11 cellular contexts compared by ENCODE assay signal in the genomic region with DNA sequence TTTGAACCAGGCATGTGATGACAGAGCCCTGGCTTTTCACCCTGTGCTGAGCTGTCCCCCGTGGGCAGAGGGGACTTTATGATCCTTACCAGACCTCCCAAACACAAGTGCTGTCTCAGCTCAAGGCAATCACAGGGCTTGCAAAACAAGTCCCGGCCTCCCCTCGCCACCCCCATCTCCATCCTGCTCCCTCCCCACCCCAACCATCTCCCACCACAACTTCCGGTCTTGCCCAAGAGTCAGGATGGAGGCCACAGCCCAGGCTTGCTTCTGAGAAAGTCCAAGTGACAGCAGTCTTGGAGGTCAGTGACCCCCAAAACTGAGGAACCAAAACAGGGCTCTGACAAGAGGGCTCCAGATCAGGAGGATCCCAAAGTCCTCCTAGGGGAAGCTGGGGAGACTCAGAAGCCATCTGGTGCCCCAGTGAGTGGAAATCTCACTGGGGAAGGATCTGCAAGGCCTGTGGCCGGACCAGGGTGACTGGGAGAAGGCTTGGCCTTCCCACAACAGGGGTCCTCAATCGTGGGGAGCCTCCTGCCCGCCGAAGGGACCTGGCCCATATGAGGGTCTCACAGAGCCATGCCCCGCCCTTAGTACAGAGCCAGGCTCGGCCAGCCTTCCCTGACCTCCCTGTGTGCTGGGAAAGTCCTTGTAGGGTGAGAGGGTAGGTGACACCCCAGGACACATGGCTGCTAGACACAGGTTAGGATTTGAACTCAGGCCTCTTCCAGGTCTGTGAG. TPM values are rescaled to one million over a fixed set of nuclear protein-coding genes. Genes with fewer than 3 reads are reported as not detected.
DNase-seq lines count a peak whose midpoint lies in the region; ATAC-seq and TF ChIP-seq lines count a peak whose summit lies in the region.
"Had no signal": no experiment of that assay in that cellular context is flagged by ENCODE, and none has a peak within 500 bp of the region (broad histone marks: within the 10 kb centered on the region; RNA-seq: fewer than 3 reads in every experiment).

No MANE protein-coding gene starts in this region.

- intact Hi-C loops in left cardiac atrium (cut with DNase I) (loop anchor here in 1 of 2 donors (5.0 kb wide), 3 partner anchors 111 to 191 kb away; partner anchors contain the start of gene MATN1), posterior vena cava (cut with DNase I) (loop anchor here (2.0 to 5.0 kb wide), 3 partner anchors 112 to 191 kb away; partner anchors contain the start of gene MATN1 (in 2 of the 2))

- CTCF ChIA-PET in RWPE1 (lab: Yijun Ruan, JAX) = interaction anchor here (0.8 to 7.8 kb wide), 4 partner anchors 110 to 134 kb away, joined by 3 to 186 read pairs (median 30); no protein-coding TSS in a partner anchor

- TF ChIP-seq CTCF in RWPE1 (conservative IDR thresholded peaks at IDR 0.05; ENCODE audit: low read depth) (no peak), GM13977 (IDR thresholded peaks at IDR 0.05; ENCODE audit: extremely low read depth, insufficient read depth, missing control alignments) (no peak)

- in situ Hi-C loops in GM13977 (cut with MboI; ENCODE audit: low pct_unique_long_range_greater_than_20kb, low sequenced_read_pairs, unreplicated experiment) = loop anchor here (5.0 kb wide), 2 partner anchors 121 to 191 kb away; partner anchors contain the start of gene MATN1

- POLR2A ChIA-PET in RWPE1 (lab: Yijun Ruan, JAX; ENCODE audit: low non-redundant PET) = no interaction called here

- ATAC-seq in left cardiac atrium = peak; percentile 17 to 34

- peak overlapping the region; percentile 5; the same call in 1 of the 2 replicates for H3K27ac ChIP-seq in RWPE1
- H3K27ac ChIP-seq: parathyroid adenoma had no signal

- DNase-seq in EL (peak; percentile 29), RWPE1 (ENCODE audit: low spot score) (no peak), left cardiac atrium (peak; percentile 63), posterior vena cava (ENCODE audit: low spot score) (peak; percentile 90), activated T-cell treated with anti-CD3 and anti-CD28 coated beads for 4 hours (no peak), DMS 273 treated with DMSO at 0.1 percent for 48 hours (lab: John Stamatoyannopoulos, UW) (no peak), COR-L47 (lab: John Stamatoyannopoulos, UW) (no peak), GM13977 (ENCODE audit: low spot score) (no peak)
- DNase-seq: NCI-H1092, NCI-H82 had no signal

RNA-seq across cellular contexts. Expression of gene SDC3, which starts 4.5 kb away (rescaled TPM):
- 10 to 100 TPM; 38.8 to 39.3 TPM for total RNA-seq in left cardiac atrium
- 10 to 100 TPM; 47.1 to 59.8 TPM for total RNA-seq in posterior vena cava

Comparison
In these comparisons a context has a peak if more than half of its experiments do, and no peak if none do; other contexts are left out.
1. DNase-seq: peak in EL (single experiment), left cardiac atrium (single experiment) and posterior vena cava (single experiment); none in RWPE1 (single experiment), activated T-cell treated with anti-CD3 and anti-CD28 coated beads for 4 hours (single experiment), DMS 273 treated with DMSO at 0.1 percent for 48 hours (single experiment), COR-L47 (single experiment) and GM13977 (single experiment).